10 cellular contexts compared by ENCODE assay signal in the genomic region with DNA sequence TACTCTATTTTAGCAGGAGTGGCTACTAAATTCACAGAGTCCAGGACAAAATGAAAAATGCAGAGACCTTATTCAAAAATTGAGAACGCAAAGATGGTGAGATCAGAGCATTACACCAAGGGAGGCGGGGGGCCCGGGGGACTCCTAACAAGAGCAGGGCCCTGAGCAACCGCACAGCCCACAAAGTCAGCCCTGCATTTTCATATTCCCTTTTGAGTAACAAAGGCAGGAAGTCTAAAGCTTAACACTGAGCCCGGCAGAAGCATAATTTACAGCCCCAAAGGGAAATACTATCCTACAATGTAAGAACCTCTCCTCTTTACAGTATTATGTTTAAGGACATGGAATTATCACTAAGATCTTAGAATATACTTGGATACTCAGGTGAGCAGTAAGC.
DNase-seq lines count a peak whose midpoint lies in the region; ATAC-seq and TF ChIP-seq lines count a peak whose summit lies in the region.
"Had no signal": no experiment of that assay in that cellular context is flagged by ENCODE, and none has a peak within 500 bp of the region (broad histone marks: within the 10 kb centered on the region; RNA-seq: fewer than 3 reads in every experiment).

No MANE protein-coding gene starts in this region.

- H3K79me2 ChIP-seq in DOHH2 (ENCODE audit: control insufficient read depth, low read length): no peaks in the 10 kb centered on the region

- H3K4me3 ChIP-seq in DOHH2 (ENCODE audit: low read length): 0 out of 2 replicates have a peak overlapping the region, but pooled peaks have one; percentile 5
- H3K4me3 ChIP-seq in ovary: no peak overlapping the region

- TF ChIP-seq CTCF in DOHH2 (IDR thresholded peaks at IDR 0.05; ENCODE audit: low read depth, low read length, poor library complexity, severe bottlenecking) (no peak), ovary (IDR thresholded peaks at IDR 0.05) (no peak)

- 77 to 89% (median 87%) methylated on average over 5 of the region's 5 CpGs for WGBS in ovary, 3 donors

- H3K9me3 ChIP-seq in DOHH2 (ENCODE audit: control insufficient read depth, insufficient read depth, low read length) (no peaks in the 10 kb centered on the region), ovary (no peaks in the 10 kb centered on the region)
- H3K9me3 ChIP-seq: neutrophil had no signal

- H3K36me3 ChIP-seq in DOHH2 (ENCODE audit: control insufficient read depth, low read length): no peaks in the 10 kb centered on the region
- H3K36me3 ChIP-seq in ovary: no peaks in the 10 kb centered on the region
- H3K36me3 ChIP-seq: neutrophil had no signal

- TF ChIP-seq EP300 in ovary (IDR thresholded peaks at IDR 0.05): no peak

- no peaks in the 10 kb centered on the region for H4K20me1 ChIP-seq in DOHH2 (ENCODE audit: control insufficient read depth, insufficient read depth, low read depth, low read length)

- DNase-seq in KG1 (lab: John Stamatoyannopoulos, UW) (peak; percentile 7), left kidney (ENCODE audit: low read depth, low spot score) (peak; percentile 54), NCI-H2081 treated with DMSO at 0.1 percent for 48 hours (lab: John Stamatoyannopoulos, UW) (no peak), ovary (no peak), SIG-M5 treated with dmso at 0.1 percent for 504 hours (lab: John Stamatoyannopoulos, UW; ENCODE audit: unreplicated experiment) (no peak)
- DNase-seq: CD4-positive, alpha-beta memory T cell had no signal

- no peaks in the 10 kb centered on the region for H3K27me3 ChIP-seq in DOHH2 (ENCODE audit: control insufficient read depth, low read length)
- H3K27me3 ChIP-seq in ovary: no peaks in the 10 kb centered on the region
- H3K27me3 ChIP-seq: neutrophil had no signal

- H3K4me2 ChIP-seq in DOHH2 (ENCODE audit: low read length): peak overlapping the region; percentile 46

- intact Hi-C loops in ovary (cut with DNase I): no loop called here

- H3K27ac ChIP-seq in DOHH2 (ENCODE audit: low read depth, low read length) (no peak overlapping the region), ovary (no peak overlapping the region)
- H3K27ac ChIP-seq: neutrophil had no signal

- H3F3A ChIP-seq in DOHH2 (ENCODE audit: control insufficient read depth, insufficient read depth): no peaks in the 10 kb centered on the region

- TF ChIP-seq POLR2A in ovary (IDR thresholded peaks at IDR 0.05): no peak

- H3K4me1 ChIP-seq in DOHH2 (ENCODE audit: control insufficient read depth, low read length) (peaks cover 21% of the 10 kb centered on the region), ovary (ENCODE audit: insufficient read depth) (no peaks in the 10 kb centered on the region)

- ATAC-seq in GM21447 (IDR thresholded peaks at IDR 0.05; ENCODE audit: unreplicated experiment) (peak; percentile 75), GM21717 (IDR thresholded peaks at IDR 0.05; ENCODE audit: unreplicated experiment) (no peak)

- H3K9me2 ChIP-seq in DOHH2 (replicated peaks; ENCODE audit: control insufficient read depth, low read length): no peaks in the 10 kb centered on the region

Comparison
In these comparisons a context has a peak if more than half of its experiments do, and no peak if none do; other contexts are left out.
1. DNase-seq: peak in KG1 (single experiment) and left kidney (single experiment); none in NCI-H2081 treated with DMSO at 0.1 percent for 48 hours (single experiment), ovary (0 of 5) and SIG-M5 treated with dmso at 0.1 percent for 504 hours (single experiment).